18 cellular contexts compared by ENCODE assay signal in genomic region chr2:99694331-99694730, GRCh38.
DNase-seq lines count a peak whose midpoint lies in the region; ATAC-seq and TF ChIP-seq lines count a peak whose summit lies in the region.
"Had no signal": no experiment of that assay in that cellular context is flagged by ENCODE, and none has a peak within 500 bp of the region (broad histone marks: within the 10 kb centered on the region; RNA-seq: fewer than 3 reads in every experiment).

No MANE protein-coding gene starts in this region.

- no peak for TF ChIP-seq CTCF in coronary artery (IDR thresholded peaks at IDR 0.05)
- TF ChIP-seq CTCF in left ventricle myocardium inferior (IDR thresholded peaks at IDR 0.05; ENCODE audit: borderline replicate concordance): no peak
- no peak for TF ChIP-seq CTCF in gastrocnemius medialis (IDR thresholded peaks at IDR 0.05 in 4 of 5, conservative IDR thresholded peaks at IDR 0.05 in 1 of 5)

- H3K27ac ChIP-seq in coronary artery (no peak overlapping the region), left ventricle myocardium inferior (replicated peaks) (peak overlapping the region; percentile 34), trophoblast cell (ENCODE audit: low read depth, low read length) (no peak overlapping the region), gastrocnemius medialis (no peak overlapping the region)
- H3K27ac ChIP-seq: A549, RWPE1 had no signal

- intact Hi-C loops in left ventricle myocardium inferior (cut with micrococcal nuclease): no loop called here
- intact Hi-C loops in gastrocnemius medialis (cut with DNase I; ENCODE audit: low total_unique reads): no loop called here

- no peaks in the 10 kb centered on the region for H3K79me2 ChIP-seq in trophoblast cell (ENCODE audit: control insufficient read depth, insufficient read depth, low read length, poor library complexity)

- no peak for TF ChIP-seq POLR2A in gastrocnemius medialis (IDR thresholded peaks at IDR 0.05)

- H3K4me2 ChIP-seq in trophoblast cell (ENCODE audit: low read length): no peak overlapping the region
- H3K4me2 ChIP-seq: A549 had no signal

- no peak overlapping the region for H3K4me3 ChIP-seq in coronary artery
- no peak overlapping the region for H3K4me3 ChIP-seq in left ventricle myocardium inferior
- no peak overlapping the region for H3K4me3 ChIP-seq in trophoblast cell (ENCODE audit: low read depth, low read length)
- no peak overlapping the region for H3K4me3 ChIP-seq in gastrocnemius medialis
- H3K4me3 ChIP-seq: A549, MG63 had no signal

- in situ Hi-C loops in gastrocnemius medialis (cut with MboI; ENCODE audit: low sequenced_read_pairs in 4 of 4): no loop called here

- DNase-seq in A172 (ENCODE audit: low spot score): peak; percentile 51
- DNase-seq in coronary artery (ENCODE audit: low spot score): peak; percentile 41
- no peak for DNase-seq in left ventricle myocardium inferior
- DNase-seq in trophoblast cell: peak; percentile 39 to 62
- no peak for DNase-seq in amygdala (lab: John Stamatoyannopoulos, UW)
- no peak for DNase-seq in NCI-H748 treated with DMSO at 0.1 percent for 48 hours (lab: John Stamatoyannopoulos, UW)
- no peak for DNase-seq in gastrocnemius medialis
- DNase-seq: EL, GF-D8, MG63, NCI-H1417 treated with DMSO at 0.1 percent for 48 hours, NCI-H187, NCI-H446 treated with DMSO at 0.1 percent for 48 hours, NCI-H69 had no signal

- H3K9ac ChIP-seq in trophoblast cell (ENCODE audit: low read length): no peak overlapping the region

- no peak overlapping the region for H3K23ac ChIP-seq in trophoblast cell (ENCODE audit: low read length)

- no peak overlapping the region for H2BK12ac ChIP-seq in trophoblast cell (ENCODE audit: low read length)

- no peak overlapping the region for H4K12ac ChIP-seq in trophoblast cell (ENCODE audit: low read depth, low read length)

- H3K4me1 ChIP-seq in left ventricle myocardium inferior (peaks cover 54% of the 10 kb centered on the region), trophoblast cell (ENCODE audit: control insufficient read depth in 1 of 2, insufficient read depth in 2 of 2, low read length in 2 of 2) (peaks cover 0 to 2% of the 10 kb centered on the region in 2 experiments), gastrocnemius medialis (peaks cover 1 to 4% of the 10 kb centered on the region in 2 donors)
- H3K4me1 ChIP-seq: A549 had no signal

- H3K27me3 ChIP-seq in left ventricle myocardium inferior (ENCODE audit: low read depth): no peaks in the 10 kb centered on the region
- no peaks in the 10 kb centered on the region for H3K27me3 ChIP-seq in trophoblast cell (ENCODE audit: insufficient read depth, low read length)
- H3K27me3 ChIP-seq in gastrocnemius medialis: no peaks in the 10 kb centered on the region
- H3K27me3 ChIP-seq: MG63 had no signal

- H3K36me3 ChIP-seq in left ventricle myocardium inferior: no peaks in the 10 kb centered on the region
- no peaks in the 10 kb centered on the region for H3K36me3 ChIP-seq in trophoblast cell (ENCODE audit: control insufficient read depth in 1 of 2, insufficient read depth in 2 of 2, low read length in 2 of 2)
- no peaks in the 10 kb centered on the region for H3K36me3 ChIP-seq in gastrocnemius medialis
- H3K36me3 ChIP-seq: MG63 had no signal

- WGBS in trophoblast cell (ENCODE audit: extremely low coverage, insufficient coverage, insufficient read length): no CpG with 5 or more reads among the region's 7 CpGs

- no peak overlapping the region for H4K91ac ChIP-seq in trophoblast cell (ENCODE audit: low read depth, low read length)

- no peak overlapping the region for H2AK5ac ChIP-seq in trophoblast cell (ENCODE audit: low read length)

- H3K9me3 ChIP-seq in left ventricle myocardium inferior (replicated peaks) (no peaks in the 10 kb centered on the region), trophoblast cell (ENCODE audit: insufficient read depth, low read depth, low read length) (no peaks in the 10 kb centered on the region), gastrocnemius medialis (no peaks in the 10 kb centered on the region)
- H3K9me3 ChIP-seq: A549, MG63 had no signal

- H2AFZ ChIP-seq in trophoblast cell (ENCODE audit: insufficient read depth, low read length, poor library complexity): no peak overlapping the region

- no peak for ATAC-seq in gastrocnemius medialis
- ATAC-seq in HG03097 (IDR thresholded peaks at IDR 0.05; ENCODE audit: low FRiP score, unreplicated experiment): no peak
- ATAC-seq: A549, SK-N-SH treated with all-trans-retinoic acid at 6 μM for 48 hours had no signal

- H2BK120ac ChIP-seq in trophoblast cell (ENCODE audit: insufficient read depth, low read length, poor library complexity): no peak overlapping the region

- H3K79me1 ChIP-seq in trophoblast cell (ENCODE audit: low read length): no peaks in the 10 kb centered on the region

- no peak overlapping the region for H4K8ac ChIP-seq in trophoblast cell (ENCODE audit: low read depth, low read length)

- H2BK5ac ChIP-seq in trophoblast cell (ENCODE audit: low read depth, low read length, poor library complexity): no peak overlapping the region

- no peak overlapping the region for H3K14ac ChIP-seq in trophoblast cell (ENCODE audit: low read length)

- H3K18ac ChIP-seq in trophoblast cell (ENCODE audit: low read length): no peak overlapping the region

- H3K4ac ChIP-seq in trophoblast cell (ENCODE audit: low read depth, low read length): no peak overlapping the region

Comparison
In these comparisons a context has a peak if more than half of its experiments do, and no peak if none do; other contexts are left out.
1. DNase-seq: peak in A172 (single experiment), coronary artery (single experiment) and trophoblast cell (2 of 2); none in left ventricle myocardium inferior (single experiment), amygdala (0 of 56), NCI-H748 treated with DMSO at 0.1 percent for 48 hours (single experiment) and gastrocnemius medialis (0 of 2).